9 cellular contexts compared by ENCODE assay signal in the genomic region with DNA sequence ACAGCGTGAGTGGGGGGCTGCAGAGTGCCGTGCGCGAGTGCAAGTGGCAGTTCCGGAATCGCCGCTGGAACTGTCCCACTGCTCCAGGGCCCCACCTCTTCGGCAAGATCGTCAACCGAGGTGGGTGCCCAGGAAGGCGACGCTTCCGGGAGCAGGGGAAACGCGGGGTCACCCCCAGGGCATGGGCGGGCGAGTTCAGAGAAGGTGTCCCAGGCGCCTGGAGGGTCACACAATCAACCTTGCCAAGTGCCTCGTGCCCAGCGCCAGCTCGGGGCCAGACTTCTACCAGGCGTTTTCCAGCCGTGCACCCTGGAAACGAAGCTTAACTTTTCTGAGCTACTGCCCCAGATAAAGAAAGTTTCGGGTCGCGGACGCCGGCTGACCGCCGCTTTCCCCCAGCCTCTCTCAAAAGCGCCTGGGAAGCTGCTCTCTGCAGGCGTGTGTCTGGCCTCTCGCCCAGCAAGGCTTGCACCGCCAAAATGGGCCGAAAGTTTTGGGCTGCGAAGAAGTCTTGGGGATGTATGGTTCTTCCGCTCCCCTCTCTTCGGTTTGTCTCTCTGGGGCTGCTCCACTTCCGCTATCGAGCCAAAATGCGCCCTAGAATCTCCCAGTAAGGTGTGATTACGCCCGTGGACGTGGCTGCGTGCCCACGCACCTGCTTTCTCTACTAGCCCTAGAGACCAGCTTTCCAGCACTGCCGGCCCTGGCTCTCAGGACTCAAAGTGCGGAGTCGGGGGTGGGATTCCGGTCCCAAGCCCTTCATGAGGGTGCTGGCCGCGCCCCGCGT. TPM values are rescaled to one million over a fixed set of nuclear protein-coding genes. Genes with fewer than 3 reads are reported as not detected.
A peak's percentile ranks its signal among the peaks of the same experiment; 100 is the strongest.
DNase-seq lines count a peak whose midpoint lies in the region; FAIRE-seq and TF ChIP-seq lines count a peak whose summit lies in the region.
"Had no signal": no experiment of that assay in that cellular context is flagged by ENCODE, and none has a peak within 500 bp of the region (broad histone marks: within the 10 kb centered on the region; RNA-seq: fewer than 3 reads in every experiment).

No MANE protein-coding gene starts in this region.

- H3K9ac ChIP-seq in kidney (ENCODE audit: low read length in 2 of 2) = no peak overlapping the region

- no peak for TF ChIP-seq CTCF in GM10266 (IDR thresholded peaks at IDR 0.05; ENCODE audit: control insufficient read depth, insufficient read depth, low read depth, missing control alignments)
- no peak for TF ChIP-seq CTCF in esophagus muscularis mucosa (IDR thresholded peaks at IDR 0.05)
- TF ChIP-seq CTCF in kidney (IDR thresholded peaks at IDR 0.05; ENCODE audit: borderline replicate concordance, extremely low read depth, insufficient read depth) = no peak

- H3K36me3 ChIP-seq in esophagus muscularis mucosa = no peaks in the 10 kb centered on the region
- H3K36me3 ChIP-seq in kidney (ENCODE audit: control insufficient read depth in 1 of 2, insufficient read depth in 2 of 2, low read length in 2 of 2) = no peaks in the 10 kb centered on the region

- no peak overlapping the region for H3K27ac ChIP-seq in esophagus muscularis mucosa (replicated peaks in 1 of 4)
- H3K27ac ChIP-seq in kidney (ENCODE audit: low read depth in 2 of 2, low read length in 2 of 2) = no peak overlapping the region

- H3K4me3 ChIP-seq in esophagus muscularis mucosa (peak overlapping the region; percentile 37 to 53 (median 41)), kidney (ENCODE audit: low read length in 2 of 2) (peak overlapping the region in 1 of 2 donors; percentile 41)

- no peak for TF ChIP-seq EP300 in esophagus muscularis mucosa (IDR thresholded peaks at IDR 0.05)

- intact Hi-C loops in esophagus muscularis mucosa (cut with DNase I) = no loop called here
- intact Hi-C loops in kidney (cut with DNase I) = no loop called here

- H3K4me1 ChIP-seq in esophagus muscularis mucosa = peaks cover 40 to 44% (median 41%) of the 10 kb centered on the region in 4 donors
- H3K4me1 ChIP-seq in kidney (ENCODE audit: control insufficient read depth in 1 of 2, insufficient read depth in 1 of 2, low read depth in 1 of 2, low read length in 2 of 2) = peaks cover 17 to 32% of the 10 kb centered on the region in 2 donors

- WGBS in esophagus muscularis mucosa = under 1% methylated on average over 19 of the region's 55 CpGs

- FAIRE-seq in kidney (lab: Jason Lieb, UNC) = no peak

- H3K27me3 ChIP-seq in esophagus muscularis mucosa = peaks cover 18 to 97% (median 59%) of the 10 kb centered on the region in 4 donors

- DNase-seq in GM10266 (ENCODE audit: extremely low spot score) (peak; percentile 61), UCSD-AML1 (lab: John Stamatoyannopoulos, UW; ENCODE audit: unreplicated experiment) (peak; percentile 35), esophagus muscularis mucosa (ENCODE audit: extremely low spot score) (no peak), retina (peak; percentile 52), NCI-H128 (lab: John Stamatoyannopoulos, UW; ENCODE audit: unreplicated experiment) (no peak), cortex of kidney (lab: John Stamatoyannopoulos, UW) (no peak), kidney (no peak), inferior parietal cortex (ENCODE audit: extremely low spot score) (no peak)

- H3K9me3 ChIP-seq in esophagus muscularis mucosa (no peaks in the 10 kb centered on the region), kidney (ENCODE audit: control insufficient read depth in 1 of 2, low read length in 2 of 2) (no peaks in the 10 kb centered on the region)

- TF ChIP-seq POLR2A in esophagus muscularis mucosa (IDR thresholded peaks at IDR 0.05; ENCODE audit: low read depth) = no peak

RNA-seq across cellular contexts. Expression of a gene that starts 1.7 kb away (rescaled TPM):
- total RNA-seq in esophagus muscularis mucosa = not detected
- not detected for total RNA-seq in kidney
- not detected for polyA plus RNA-seq in kidney (ENCODE audit: insufficient read depth, low read depth, low replicate concordance)
- total RNA-seq: renal cortical epithelial cell had no signal

RNA-seq across cellular contexts. Expression of a gene that starts 8.3 kb away (rescaled TPM):
- total RNA-seq in esophagus muscularis mucosa (1 to 10 TPM in 2 of 4 donors, under 1 TPM in 2; 0.92 to 1.8 (median 1.1) TPM), kidney (1.9 TPM)
- polyA plus RNA-seq in kidney (ENCODE audit: insufficient read depth, low read depth, low replicate concordance) = not detected

RNA-seq across cellular contexts. Expression of a gene that starts 19.4 kb away (rescaled TPM):
- total RNA-seq in esophagus muscularis mucosa (under 1 TPM in 1 of 4 donors, not detected in 3; 0.11 TPM), kidney (not detected)
- 27.0 TPM for polyA plus RNA-seq in kidney (ENCODE audit: insufficient read depth, low read depth, low replicate concordance)

RNA-seq across cellular contexts. Expression of a gene that starts 22.5 kb away (rescaled TPM):
- total RNA-seq in esophagus muscularis mucosa (10 to 100 TPM; 42.8 to 71.9 (median 65.1) TPM), kidney (229 TPM)
- 111 TPM for polyA plus RNA-seq in kidney (ENCODE audit: insufficient read depth, low read depth, low replicate concordance)

RNA-seq across cellular contexts. Expression of a gene that starts 38.8 kb away (rescaled TPM):
- total RNA-seq in esophagus muscularis mucosa (10 to 100 TPM; 52.0 to 70.6 (median 64.3) TPM), kidney (57.1 TPM)
- polyA plus RNA-seq in kidney (ENCODE audit: insufficient read depth, low read depth, low replicate concordance) = 58.4 TPM

Comparison
In these comparisons a context has a peak if more than half of its experiments do, and no peak if none do; other contexts are left out.
1. DNase-seq: peak in GM10266 (single experiment), UCSD-AML1 (single experiment) and retina (single experiment); none in esophagus muscularis mucosa (single experiment), NCI-H128 (single experiment), cortex of kidney (single experiment), kidney (single experiment) and inferior parietal cortex (single experiment).